Comparison of ENCODE assay signal across 8 cellular contexts in genomic region chr4:176340871-176341685, GRCh38. TPM values are rescaled to one million over a fixed set of nuclear protein-coding genes. Genes with fewer than 3 reads are reported as not detected.
DNase-seq lines count a peak whose midpoint lies in the region; ATAC-seq and TF ChIP-seq lines count a peak whose summit lies in the region.

No MANE protein-coding gene starts in this region.

- ATAC-seq in DND-41 (ENCODE audit: insufficient read depth, low read depth) (no peak), GM19463 (IDR thresholded peaks at IDR 0.05; ENCODE audit: unreplicated experiment) (peak; percentile 60), heart left ventricle (peak in 3 of 4 donors; percentile 42 to 58 (median 55)), sciatic nerve (peak; percentile 74)

- intact Hi-C loops in heart left ventricle (cut with DNase I), result loop anchor here (1.0 to 10.0 kb wide), 13 partner anchors 64 to 396 kb away; no protein-coding TSS in a partner anchor
- intact Hi-C loops in sciatic nerve (cut with DNase I), result no loop called here

- H3K9ac ChIP-seq in DND-41 (ENCODE audit: low read depth, low read length), result no peak overlapping the region

- WGBS in heart left ventricle, 4 donors, result 37 to 41% (median 38%) methylated on average over 8 of the region's 8 CpGs

- peaks cover 4% of the 10 kb centered on the region; the same call in 1 of the 2 replicates for H3K36me3 ChIP-seq in DND-41 (ENCODE audit: insufficient read depth, low read length)
- no peaks in the 10 kb centered on the region for H3K36me3 ChIP-seq in WERI-Rb-1
- peaks cover 0 to 4% (median 0%) of the 10 kb centered on the region in 9 donors for H3K36me3 ChIP-seq in heart left ventricle

- H3K4me1 ChIP-seq in DND-41 (ENCODE audit: insufficient read depth, low read length) (no peaks in the 10 kb centered on the region), heart left ventricle (peaks cover 0 to 16% (median 6%) of the 10 kb centered on the region in 12 donors)

- H4K20me1 ChIP-seq in DND-41 (ENCODE audit: insufficient read depth, low read length), result no peaks in the 10 kb centered on the region

- H3K9me3 ChIP-seq in DND-41 (ENCODE audit: insufficient read depth, low read length, severe bottlenecking) (peaks cover 23% of the 10 kb centered on the region), WERI-Rb-1 (ENCODE audit: severe bottlenecking) (peaks cover 21% of the 10 kb centered on the region), heart left ventricle (peaks cover 0 to 23% (median 15%) of the 10 kb centered on the region in 12 donors)

- TF ChIP-seq POLR2A in heart left ventricle (IDR thresholded peaks at IDR 0.05), result no peak

- H3K79me2 ChIP-seq in DND-41 (ENCODE audit: insufficient read depth, low read length), result no peaks in the 10 kb centered on the region

- H3K27ac ChIP-seq in DND-41 (ENCODE audit: low read length) (no peak overlapping the region), WERI-Rb-1 (no peak overlapping the region), heart left ventricle (no peak overlapping the region)

- no peak overlapping the region for H2AFZ ChIP-seq in DND-41 (ENCODE audit: low read depth, low read length)

- DNase-seq in DND-41 (no peak), Kasumi-1 (lab: John Stamatoyannopoulos, UW) (peak; percentile 66 to 74), WERI-Rb-1 (no peak), heart left ventricle (peak in 1 of 5 donors; percentile 20), sciatic nerve (ENCODE audit: low spot score) (no peak), GF-D8 (lab: John Stamatoyannopoulos, UW) (no peak)
- DNase-seq in activated CD8-positive, alpha-beta memory T cell treated with anti-CD3 and anti-CD28 coated beads, Interleukin-2, amount 50 U/mL, for 4 hours, result no peak

- no peaks in the 10 kb centered on the region for H3K27me3 ChIP-seq in DND-41 (ENCODE audit: insufficient read depth, low read length, poor library complexity)
- no peaks in the 10 kb centered on the region for H3K27me3 ChIP-seq in WERI-Rb-1 (ENCODE audit: insufficient read depth, low read depth, severe bottlenecking)
- no peaks in the 10 kb centered on the region for H3K27me3 ChIP-seq in heart left ventricle

- H3K4me3 ChIP-seq in DND-41 (ENCODE audit: low read depth in 1 of 2, low read length in 2 of 2) (no peak overlapping the region), WERI-Rb-1 (ENCODE audit: low read depth, low read length) (no peak overlapping the region), heart left ventricle (peak overlapping the region in 7 of 12 donors; percentile 27 to 40 (median 33))

- H3K4me2 ChIP-seq in DND-41 (ENCODE audit: insufficient read depth, low read length), result no peak overlapping the region

- TF ChIP-seq CTCF in DND-41 (IDR thresholded peaks at IDR 0.05; ENCODE audit: borderline replicate concordance, extremely low read depth, low read length, poor library complexity, severe bottlenecking) (peak; percentile 60), WERI-Rb-1 (IDR thresholded peaks at IDR 0.05; ENCODE audit: low read depth, low read length) (peak; percentile 51), heart left ventricle (IDR thresholded peaks at IDR 0.05) (peak; percentile 33 to 79 (median 62))

RNA-seq across cellular contexts. Expression of gene SPCS3, which starts 21.3 kb away (rescaled TPM):
- total RNA-seq in heart left ventricle (100 to 1,000 TPM in 3 of 9 donors, 10 to 100 TPM in 6; 40.6 to 200 (median 81.6) TPM), sciatic nerve (122 TPM)
- polyA plus RNA-seq in heart left ventricle, result 100 to 1,000 TPM in 1 of 2 donors, 10 to 100 TPM in 1; 24.3 to 143 TPM

Comparison
In these comparisons a context has a peak if more than half of its experiments do, and no peak if none do; other contexts are left out.
1. DNase-seq: peak in Kasumi-1 (2 of 2); none in DND-41 (single experiment), WERI-Rb-1 (single experiment), sciatic nerve (single experiment), activated CD8-positive, alpha-beta memory T cell treated with anti-CD3 and anti-CD28 coated beads, Interleukin-2, amount 50 U/mL, for 4 hours (single experiment) and GF-D8 (single experiment).
2. H3K4me3 ChIP-seq: peak in heart left ventricle (7 of 12); none in DND-41 (0 of 2) and WERI-Rb-1 (single experiment).
3. Peak in every context shown above with its lines, with median percentiles within 50 percentile points of each other: CTCF ChIP-seq.